Comparison of ENCODE assay signal across 8 cellular contexts in the genomic region with DNA sequence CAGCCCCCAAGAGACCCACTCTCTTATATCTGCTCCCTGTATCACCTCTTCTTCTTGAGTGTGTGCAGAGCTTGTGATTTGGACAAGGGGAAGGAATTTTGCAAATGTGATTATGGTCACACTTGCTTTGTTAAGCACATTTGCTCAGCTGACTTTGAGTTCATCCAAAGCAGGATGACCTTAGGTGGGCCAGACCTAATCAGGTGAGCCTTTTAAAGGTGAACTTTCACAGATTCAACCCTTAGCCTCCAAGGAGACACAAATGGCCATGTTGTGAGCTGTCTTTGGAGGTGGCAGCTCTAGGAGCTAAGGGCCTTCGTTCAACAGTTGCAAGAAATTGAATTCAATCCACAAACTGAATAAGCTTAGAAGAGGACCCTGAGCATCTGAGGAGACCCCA.
"Had no signal": no experiment of that assay in that cellular context is flagged by ENCODE, and none has a peak within 500 bp of the region (broad histone marks: within the 10 kb centered on the region; RNA-seq: fewer than 3 reads in every experiment).

No MANE protein-coding gene starts in this region.

- FAIRE-seq: G401.6, GM12878, GM12891, GM12892, GM18507, GM19239 had no signal

- DNase-seq: GDM1, GF-D8 had no signal

- ATAC-seq: GM12878 had no signal

- H3K4me3 ChIP-seq: GM12878 had no signal
